1 cellular context compared by ENCODE assay signal in genomic region chr16:582218-582613, GRCh38.
TF ChIP-seq lines count a peak whose summit lies in the region.

No MANE protein-coding gene starts in this region.

TF ChIP-seq in K562, 482 proteins besides CTCF, POLR2A, EP300 and RAD21:
- TF ChIP-seq HNRNPL (IDR thresholded peaks at IDR 0.05; ENCODE audit: low read depth, low read length) (0 out of 2 replicates have a peak, but pooled peaks have one; percentile 3), BACH1 (tag; IDR thresholded peaks at IDR 0.05) (no peak), POLR2G (IDR thresholded peaks at IDR 0.05; ENCODE audit: low read depth, low read length) (peak; percentile 46)
TF ChIP-seq in K562: peak in this region for 2.
